Comparison of ENCODE assay signal across 24 cellular contexts in genomic region chr9:116984111-116984510, GRCh38.
"Had no signal": no experiment of that assay in that cellular context is flagged by ENCODE, and none has a peak within 500 bp of the region (broad histone marks: within the 10 kb centered on the region; RNA-seq: fewer than 3 reads in every experiment).

No MANE protein-coding gene starts in this region.

- H3K4me3 ChIP-seq: stomach, suprapubic skin, testis, thoracic aorta, thyroid gland, tibial artery, tibial nerve, transverse colon, upper lobe of left lung, upper lobe of right lung, uterus, vagina had no signal

- H3K27ac ChIP-seq: stomach, suprapubic skin, testis, thoracic aorta, thyroid gland, tibial artery, tibial nerve, transverse colon, upper lobe of left lung, upper lobe of right lung, uterus, vagina had no signal

- DNase-seq: stimulated activated CD4-positive, alpha-beta T cell treated with anti-CD3 and anti-CD28 coated beads, Interleukin-2, amount 100 ng/mL, for 48 hours; stimulated activated CD4-positive, alpha-beta T cell treated with anti-CD3 and anti-CD28 coated beads, Interleukin-4, amount 100 ng/mL, for 1 hour; stimulated activated CD4-positive, alpha-beta T cell treated with anti-CD3 and anti-CD28 coated beads, Interleukin-4, amount 100 ng/mL, for 24 hours; stimulated activated CD4-positive, alpha-beta T cell treated with anti-CD3 and anti-CD28 coated beads, Interleukin-4, amount 100 ng/mL, for 4 hours; stimulated activated CD8-positive, alpha-beta memory T cell treated with anti-CD3 and anti-CD28 coated beads, Interleukin-4, amount 100 ng/mL, for 48 hours; stimulated activated naive B cell treated with anti-CD40 and anti-IgM and Interleukin-4, amounts not matched to agents 10 μg/mL and 1 μg/mL and 100 μg/mL, for 72 hours; stimulated activated naive CD4-positive, alpha-beta T cell; stimulated activated naive CD4-positive, alpha-beta T cell treated with Interleukin-2 at 50 U/mL for 16 hours; stimulated activated naive CD8-positive, alpha-beta T cell treated with anti-CD3 and anti-CD28 coated beads, Interleukin-15, amount 100 ng/mL, for 72 hours; stimulated activated naive CD8-positive, alpha-beta T cell treated with anti-CD3 and anti-CD28 coated beads, Interleukin-15, Interleukin-2, amounts not matched to agents 100 U/mL and 50 U/mL, for 24 hours; stomach; substantia nigra; testis; thyroid gland; tibial artery; transverse colon; trophoblast cell; upper lobe of left lung; upper lobe of right lung; uterus had no signal

- H3K36me3 ChIP-seq: stomach, suprapubic skin, thoracic aorta, thyroid gland, tibial artery, tibial nerve, transverse colon, upper lobe of left lung, upper lobe of right lung, uterus, vagina had no signal

- H3K4me1 ChIP-seq: stomach, suprapubic skin, testis, thyroid gland, tibial artery, tibial nerve, transverse colon, upper lobe of left lung, upper lobe of right lung, uterus, vagina had no signal

- H3K9me3 ChIP-seq: stomach, suprapubic skin, testis, thoracic aorta, thyroid gland, tibial artery, tibial nerve, transverse colon, upper lobe of left lung, upper lobe of right lung, uterus, vagina had no signal

- H3K27me3 ChIP-seq: stomach, suprapubic skin, testis, thyroid gland, tibial artery, tibial nerve, transverse colon, upper lobe of left lung, upper lobe of right lung, uterus, vagina had no signal
